In the genomic region with DNA sequence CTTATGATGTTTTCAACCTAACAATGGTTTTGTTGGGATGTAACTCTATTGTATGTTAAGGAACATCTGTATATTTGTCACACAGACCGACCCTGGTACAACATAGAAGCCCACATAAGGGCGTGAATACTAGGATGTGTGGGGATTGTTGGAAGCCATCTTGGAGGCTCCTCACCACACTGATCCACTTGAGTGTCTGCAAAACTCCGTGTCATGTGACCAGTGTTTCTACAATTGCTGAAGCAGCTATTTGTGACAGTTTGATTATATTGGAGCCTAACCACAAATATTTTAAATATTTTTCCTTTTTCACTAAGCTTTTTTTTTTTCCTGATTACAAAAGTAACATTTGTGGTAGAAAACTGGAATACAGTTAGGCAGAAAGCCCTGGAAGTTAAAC, we compare ENCODE assay signal across 19 cellular contexts. TPM values are rescaled to one million over a fixed set of nuclear protein-coding genes. Genes with fewer than 3 reads are reported as not detected.
DNase-seq lines count a peak whose midpoint lies in the region; TF ChIP-seq lines count a peak whose summit lies in the region.
"Had no signal": no experiment of that assay in that cellular context is flagged by ENCODE, and none has a peak within 500 bp of the region (broad histone marks: within the 10 kb centered on the region; RNA-seq: fewer than 3 reads in every experiment).

No MANE protein-coding gene starts in this region.

- peaks cover 15% of the 10 kb centered on the region; the same call in 1 of the 2 replicates for H3K36me3 ChIP-seq in ACC112 (ENCODE audit: insufficient read depth, low read length)
- H3K36me3 ChIP-seq in H7 (replicated peaks; ENCODE audit: control insufficient read depth, insufficient read depth, low read length), result no peaks in the 10 kb centered on the region; the same call in 1 of the 2 replicates
- H3K36me3 ChIP-seq in neural progenitor cell, result peaks cover 3% of the 10 kb centered on the region
- H3K36me3 ChIP-seq in ovary, result no peaks in the 10 kb centered on the region
- H3K36me3 ChIP-seq: pancreas, upper lobe of left lung had no signal

- WGBS in ovary, 3 donors, result 29 to 52% (median 30%) methylated on average over 3 of the region's 3 CpGs

- peak overlapping the region; percentile 67 for H2AFZ ChIP-seq in ACC112 (ENCODE audit: low read length, unreplicated experiment)
- H2AFZ ChIP-seq in neural progenitor cell (replicated peaks), result no peak overlapping the region

- peaks cover 29% of the 10 kb centered on the region for H3K4me1 ChIP-seq in ACC112 (ENCODE audit: control insufficient read depth, insufficient read depth, low read length, unreplicated experiment)
- H3K4me1 ChIP-seq in neural progenitor cell, result no peaks in the 10 kb centered on the region
- peaks cover 4% of the 10 kb centered on the region for H3K4me1 ChIP-seq in ovary (ENCODE audit: insufficient read depth)
- H3K4me1 ChIP-seq: body of pancreas, pancreas had no signal

- TF ChIP-seq POLR2A in ovary (IDR thresholded peaks at IDR 0.05), result no peak

- H3K27ac ChIP-seq in ACC112 (ENCODE audit: low read depth, low read length), result peak overlapping the region; percentile 76
- no peak overlapping the region for H3K27ac ChIP-seq in neural progenitor cell
- no peak overlapping the region for H3K27ac ChIP-seq in ovary
- H3K27ac ChIP-seq: body of pancreas, pancreas, spleen had no signal

- peaks cover 3% of the 10 kb centered on the region for H4K20me1 ChIP-seq in neural progenitor cell (ENCODE audit: low read depth)

- H3K27me3 Mint-ChIP-seq in neural progenitor cell (ENCODE audit: insufficient read depth, low read depth), result no peaks in the 10 kb centered on the region
- H3K27me3 Mint-ChIP-seq: CD8-positive, alpha-beta memory T cell had no signal

- peaks cover 18% of the 10 kb centered on the region for H3K36me3 Mint-ChIP-seq in neural progenitor cell

- TF ChIP-seq CTCF in astrocyte of the spinal cord (IDR thresholded peaks at IDR 0.05; ENCODE audit: low read depth, low read length) (no peak), neural progenitor cell (IDR thresholded peaks at IDR 0.05) (no peak), ovary (IDR thresholded peaks at IDR 0.05) (no peak)

- intact Hi-C loops in ovary (cut with DNase I), result no loop called here

- H3K27ac Mint-ChIP-seq in neural progenitor cell, result no peak overlapping the region

- H3K9ac ChIP-seq in neural progenitor cell, result no peak overlapping the region

- H3K4me3 ChIP-seq in ACC112 (ENCODE audit: low read depth, low read length) (peak overlapping the region; percentile 60), astrocyte of the spinal cord (ENCODE audit: low read depth, low read length) (no peak overlapping the region), H7 (ENCODE audit: insufficient read depth, low read depth, low read length) (no peak overlapping the region), neural progenitor cell (no peak overlapping the region), ovary (no peak overlapping the region)
- H3K4me3 ChIP-seq: body of pancreas, pancreas, spleen, upper lobe of left lung had no signal

- no peaks in the 10 kb centered on the region for H3K9me3 ChIP-seq in neural progenitor cell (ENCODE audit: low read depth)
- H3K9me3 ChIP-seq in ovary, result no peaks in the 10 kb centered on the region
- H3K9me3 ChIP-seq: body of pancreas, pancreas, upper lobe of left lung had no signal

- no peak overlapping the region for H3K4me3 Mint-ChIP-seq in neural progenitor cell

- H3K27me3 ChIP-seq in ACC112 (ENCODE audit: insufficient read depth, low read length), result no peaks in the 10 kb centered on the region
- no peaks in the 10 kb centered on the region for H3K27me3 ChIP-seq in H7 (ENCODE audit: control insufficient read depth, insufficient read depth, low read length)
- H3K27me3 ChIP-seq in neural progenitor cell, result no peaks in the 10 kb centered on the region
- H3K27me3 ChIP-seq in ovary, result no peaks in the 10 kb centered on the region
- H3K27me3 ChIP-seq: body of pancreas, pancreas, spleen, upper lobe of left lung had no signal

- in situ Hi-C loops in astrocyte of the spinal cord (cut with HindIII; ENCODE audit: low sequenced_read_pairs), result no loop called here

- no peaks in the 10 kb centered on the region for H3K4me1 Mint-ChIP-seq in neural progenitor cell

- H3F3A ChIP-seq in neural progenitor cell (ENCODE audit: low read depth), result no peaks in the 10 kb centered on the region

- no peak for TF ChIP-seq EP300 in ovary (IDR thresholded peaks at IDR 0.05)

- H3K79me2 ChIP-seq in ACC112 (ENCODE audit: control insufficient read depth, insufficient read depth, low read length, unreplicated experiment) (peaks cover 69% of the 10 kb centered on the region), neural progenitor cell (ENCODE audit: low read depth) (peaks cover 98% of the 10 kb centered on the region)

- peak; percentile 70 for DNase-seq in HCEC 1CT
- peak; percentile 27 for DNase-seq in astrocyte of the spinal cord (ENCODE audit: low read depth, low spot score)
- peak; percentile 78 for DNase-seq in iris pigment epithelial cell (ENCODE audit: low read depth)
- DNase-seq in H7, result no peak
- no peak for DNase-seq in NCI-H774 (lab: John Stamatoyannopoulos, UW)
- DNase-seq in neural progenitor cell (ENCODE audit: low spot score), result no peak
- DNase-seq in ovary, result no peak
- DNase-seq: activated CD4-positive, alpha-beta T cell treated with anti-CD3 and anti-CD28 coated beads for 48 hours; activated CD8-positive, alpha-beta memory T cell treated with anti-CD3 and anti-CD28 coated beads, Interleukin-2, amount 50 U/mL, for 4 hours; activated naive CD4-positive, alpha-beta T cell treated with Interleukin-2 at 50 U/mL for 16 hours; CD8-positive, alpha-beta memory T cell; NCI-H2081 treated with DMSO at 0.1 percent for 48 hours; NCI-H510A treated with DMSO at 0.1 percent for 48 hours; OCI-M1; pancreas; spleen; upper lobe of left lung had no signal

- peaks cover 6% of the 10 kb centered on the region for H3K9me3 Mint-ChIP-seq in neural progenitor cell

- no peak overlapping the region for H3K4me2 ChIP-seq in neural progenitor cell

RNA-seq across cellular contexts. Expression of gene RALA, which starts 27.9 kb away (rescaled TPM):
- 12.3 and 15.1 TPM in 2 replicates for total RNA-seq in H7 (2014; rRNA removed; shearing (Covaris generic))
- total RNA-seq in neural progenitor cell (ENCODE audit: low replicate concordance), result 34.2 and 59.5 TPM in 2 replicates
- total RNA-seq in ovary, result 10 to 100 TPM; 13.9 to 32.9 (median 25.2) TPM
- polyA plus RNA-seq in ovary, result 10 to 100 TPM; 23.1 to 30.0 TPM

Comparison
In these comparisons a context has a peak if more than half of its experiments do, and no peak if none do; other contexts are left out.
1. DNase-seq: peak in HCEC 1CT (single experiment), astrocyte of the spinal cord (single experiment) and iris pigment epithelial cell (single experiment); none in H7 (single experiment), NCI-H774 (single experiment), neural progenitor cell (single experiment) and ovary (0 of 5).